Comparison of ENCODE assay signal across 11 cellular contexts in genomic region chr5:172410160-172410559, GRCh38. TPM values are rescaled to one million over a fixed set of nuclear protein-coding genes. Genes with fewer than 3 reads are reported as not detected.
DNase-seq lines count a peak whose midpoint lies in the region; ATAC-seq, FAIRE-seq and TF ChIP-seq lines count a peak whose summit lies in the region.
"Had no signal": no experiment of that assay in that cellular context is flagged by ENCODE, and none has a peak within 500 bp of the region (broad histone marks: within the 10 kb centered on the region; RNA-seq: fewer than 3 reads in every experiment).

No MANE protein-coding gene starts in this region.

- H3K79me2 ChIP-seq in hepatocyte, result peaks cover 9% of the 10 kb centered on the region

- H3K9me3 Mint-ChIP-seq in glutamatergic neuron (ENCODE audit: unreplicated experiment), result peaks cover 12% of the 10 kb centered on the region

- no peaks in the 10 kb centered on the region for H3K9me2 ChIP-seq in hepatocyte (replicated peaks; ENCODE audit: insufficient read depth)

- intact Hi-C loops in vagina (cut with DNase I), result no loop called here

- no peak overlapping the region for H3K4me3 ChIP-seq in hepatocyte
- H3K4me3 ChIP-seq in vagina, result no peak overlapping the region

- WGBS in hepatocyte (ENCODE audit: low lambda C conversion rate, missing lambda C conversion rate), result 96% methylated on average over 4 of the region's 4 CpGs

- peak; percentile 28 for ATAC-seq in T-helper 17 cell

- H3K4me1 ChIP-seq in hepatocyte (ENCODE audit: insufficient read depth), result peaks cover 29% of the 10 kb centered on the region
- peaks cover 84% of the 10 kb centered on the region for H3K4me1 ChIP-seq in vagina

- FAIRE-seq in H54 (lab: Jason Lieb, UNC), result no peak

- H3K4me2 ChIP-seq in hepatocyte, result no peak overlapping the region

- no peaks in the 10 kb centered on the region for H3K36me3 Mint-ChIP-seq in T-helper 17 cell (ENCODE audit: low read depth)
- H3K36me3 Mint-ChIP-seq in glutamatergic neuron (ENCODE audit: unreplicated experiment), result peaks cover 8% of the 10 kb centered on the region

- H3K4me3 Mint-ChIP-seq in T-helper 17 cell (no peak overlapping the region), glutamatergic neuron (ENCODE audit: unreplicated experiment) (no peak overlapping the region)

- H3K27ac ChIP-seq in hepatocyte, result peak overlapping the region; percentile 87
- peak overlapping the region; percentile 98 for H3K27ac ChIP-seq in vagina

- H3K4me1 Mint-ChIP-seq in T-helper 17 cell (no peaks in the 10 kb centered on the region), glutamatergic neuron (ENCODE audit: low read depth, unreplicated experiment) (peaks cover 39% of the 10 kb centered on the region)

- peak; percentile 41 for DNase-seq in stimulated activated CD4-positive, alpha-beta T cell treated with anti-CD3 and anti-CD28 coated beads, Interleukin-15, amount 100 ng/mL, for 24 hours
- DNase-seq in stimulated activated CD4-positive, alpha-beta T cell treated with anti-CD3 and anti-CD28 coated beads, Interleukin-12 subunit alpha, Interleukin-12 subunit beta, amount 100 ng/mL, for 4 hours, result no peak
- DNase-seq in T-helper 17 cell (no peak), hepatocyte (ENCODE audit: low spot score) (no peak), vagina (ENCODE audit: extremely low spot score in 2 of 2) (no peak), iPS-NIHi7 (ENCODE audit: extremely low spot score) (no peak), H54 (ENCODE audit: insufficient read length, low spot score) (no peak), glutamatergic neuron (no peak)
- DNase-seq: activated naive CD4-positive, alpha-beta T cell treated with Interleukin-2 at 50 U/mL for 16 hours; C1 segment of cervical spinal cord; substantia nigra had no signal

- no peak for TF ChIP-seq POLR2A in vagina (IDR thresholded peaks at IDR 0.05)
- TF ChIP-seq POLR2A in H54 (IDR thresholded peaks at IDR 0.05; ENCODE audit: low read depth, low read length), result no peak

- H3K27me3 ChIP-seq in hepatocyte (no peaks in the 10 kb centered on the region), vagina (no peaks in the 10 kb centered on the region)

- no peaks in the 10 kb centered on the region for H3K36me3 ChIP-seq in hepatocyte (replicated peaks; ENCODE audit: insufficient read depth, low read depth)
- H3K36me3 ChIP-seq in vagina, result peaks cover 0 to 10% of the 10 kb centered on the region in 2 donors

- H3K9me3 ChIP-seq in T-helper 17 cell (ENCODE audit: control insufficient read depth, low read length, poor library complexity, severe bottlenecking), result no peaks in the 10 kb centered on the region
- no peaks in the 10 kb centered on the region for H3K9me3 ChIP-seq in hepatocyte (ENCODE audit: low read depth)
- no peaks in the 10 kb centered on the region for H3K9me3 ChIP-seq in vagina

- H2AFZ ChIP-seq in hepatocyte, result no peak overlapping the region

- no peaks in the 10 kb centered on the region for H4K20me1 ChIP-seq in hepatocyte (ENCODE audit: insufficient read depth, poor library complexity, severe bottlenecking)

- no peak for TF ChIP-seq CTCF in hepatocyte (IDR thresholded peaks at IDR 0.05; ENCODE audit: poor library complexity)
- TF ChIP-seq CTCF in vagina (IDR thresholded peaks at IDR 0.05), result no peak
- TF ChIP-seq CTCF in glutamatergic neuron (IDR thresholded peaks at IDR 0.05; ENCODE audit: partially characterized antibody, unreplicated experiment), result no peak

- H3K27me3 Mint-ChIP-seq in T-helper 17 cell, result peaks cover 57% of the 10 kb centered on the region
- H3K27me3 Mint-ChIP-seq in glutamatergic neuron (ENCODE audit: unreplicated experiment), result peaks cover 2% of the 10 kb centered on the region

- H3K27ac Mint-ChIP-seq in T-helper 17 cell (no peak overlapping the region), glutamatergic neuron (ENCODE audit: unreplicated experiment) (no peak overlapping the region)

RNA-seq across cellular contexts. Expression of gene SH3PXD2B, which starts 44.2 kb away (rescaled TPM):
- under 1 TPM; 0.12 to 0.21 TPM for total RNA-seq in T-helper 17 cell
- 23.0 and 28.5 TPM in 2 replicates for total RNA-seq in hepatocyte
- polyA plus RNA-seq in hepatocyte, result 27.8 and 33.5 TPM in 2 replicates
- 30.9 TPM for total RNA-seq in vagina
- total RNA-seq in glutamatergic neuron (ENCODE audit: unreplicated experiment), result 96.8 TPM

Comparison
In these comparisons a context has a peak if more than half of its experiments do, and no peak if none do; other contexts are left out.
1. RNA of gene SH3PXD2B, which starts 44.2 kb away (total RNA-seq): 96.8 TPM in glutamatergic neuron (single experiment), 30.9 TPM in vagina (single experiment) and 23.0 to 28.5 TPM in hepatocyte; 0.12 to 0.21 TPM in T-helper 17 cell; every median in the first group is over 10 times any median in the second.